16 cellular contexts compared by ENCODE assay signal in the genomic region with DNA sequence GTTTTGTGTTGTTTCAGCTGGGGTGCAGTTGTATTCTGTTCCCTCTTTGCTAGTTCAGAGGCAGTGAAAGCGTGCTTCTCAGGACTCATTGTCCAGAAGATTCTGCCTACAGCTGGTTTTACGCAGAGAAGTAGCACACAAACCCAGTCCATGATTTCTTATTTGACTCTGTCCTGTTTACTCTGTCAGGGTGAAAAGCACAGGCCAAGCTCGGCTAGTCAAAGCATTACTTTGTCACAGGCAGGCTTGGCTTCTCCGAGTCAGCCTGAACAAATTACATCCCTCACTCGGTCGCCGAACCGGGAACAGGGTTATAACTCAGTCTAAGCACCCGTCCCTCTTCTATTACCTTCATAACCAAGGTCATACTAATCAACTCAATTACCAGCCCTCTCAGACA.
DNase-seq lines count a peak whose midpoint lies in the region; ATAC-seq, FAIRE-seq and TF ChIP-seq lines count a peak whose summit lies in the region.
"Had no signal": no experiment of that assay in that cellular context is flagged by ENCODE, and none has a peak within 500 bp of the region (broad histone marks: within the 10 kb centered on the region; RNA-seq: fewer than 3 reads in every experiment).

No MANE protein-coding gene starts in this region.

- H3K4me2 ChIP-seq in DND-41 (ENCODE audit: insufficient read depth, low read length) = no peak overlapping the region
- no peak overlapping the region for H3K4me2 ChIP-seq in H1 (ENCODE audit: insufficient read depth in 1 of 2, low read depth in 2 of 2, low read length in 2 of 2)
- no peak overlapping the region for H3K4me2 ChIP-seq in neural progenitor cell

- no peak overlapping the region for H3K14ac ChIP-seq in H1 (ENCODE audit: insufficient read length)

- H3K9me3 Mint-ChIP-seq in neural progenitor cell = peaks cover 12% of the 10 kb centered on the region
- H3K9me3 Mint-ChIP-seq: CD4-positive, alpha-beta T cell had no signal

- H3K23me2 ChIP-seq in H1 (ENCODE audit: low read depth, low read length) = no peaks in the 10 kb centered on the region; the same call in 1 of the 2 replicates

- no peaks in the 10 kb centered on the region for H3K27me3 Mint-ChIP-seq in neural progenitor cell (ENCODE audit: insufficient read depth, low read depth)
- H3K27me3 Mint-ChIP-seq: CD4-positive, alpha-beta T cell had no signal

- H2AK5ac ChIP-seq in H1 (ENCODE audit: low read depth, low read length) = no peak overlapping the region

- POLR2A ChIA-PET in H1 (lab: Charles Lee; ENCODE audit: partially characterized antibody) = no interaction called here

- TF ChIP-seq CTCF in DND-41 (IDR thresholded peaks at IDR 0.05; ENCODE audit: borderline replicate concordance, extremely low read depth, low read length, poor library complexity, severe bottlenecking) = no peak
- no peak for TF ChIP-seq CTCF in H1 (IDR thresholded peaks at IDR 0.05; ENCODE audit: control extremely low read depth in 1 of 3, insufficient read depth in 1 of 3, low read depth in 1 of 3, low read length in 3 of 3)
- TF ChIP-seq CTCF in neural progenitor cell (IDR thresholded peaks at IDR 0.05) = no peak

- H2BK20ac ChIP-seq in H1 (ENCODE audit: low read length) = peak overlapping the region; percentile 10; the same call in 1 of the 2 replicates

- H4K91ac ChIP-seq in H1 (replicated peaks; ENCODE audit: insufficient read length, low read length) = no peak overlapping the region

- H4K8ac ChIP-seq in H1 (ENCODE audit: extremely low read depth, insufficient read depth, low read length) = no peak overlapping the region

- H3K4me1 Mint-ChIP-seq in neural progenitor cell = peaks cover 34% of the 10 kb centered on the region

- H4K20me1 ChIP-seq in DND-41 (ENCODE audit: insufficient read depth, low read length) (no peaks in the 10 kb centered on the region), H1 (replicated peaks in 1 of 2; ENCODE audit: control insufficient read depth in 1 of 2, insufficient read depth in 2 of 2, low read length in 2 of 2) (no peaks in the 10 kb centered on the region), neural progenitor cell (ENCODE audit: low read depth) (no peaks in the 10 kb centered on the region)

- no peak overlapping the region for H3K18ac ChIP-seq in H1 (ENCODE audit: extremely low read depth, low read length)

- H3K9ac ChIP-seq in DND-41 (ENCODE audit: low read depth, low read length) (no peak overlapping the region), H1 (replicated peaks in 1 of 4; ENCODE audit: extremely low read depth in 1 of 4, low read depth in 3 of 4, low read length in 3 of 4) (no peak overlapping the region), neural progenitor cell (no peak overlapping the region), stomach smooth muscle (ENCODE audit: low read length in 2 of 2) (no peak overlapping the region)

- H3K36me3 ChIP-seq in DND-41 (ENCODE audit: insufficient read depth, low read length) (no peaks in the 10 kb centered on the region), H1 (ENCODE audit: control insufficient read depth in 2 of 4, insufficient read depth in 4 of 4, low read length in 3 of 4) (no peaks in the 10 kb centered on the region), neural progenitor cell (no peaks in the 10 kb centered on the region), stomach smooth muscle (ENCODE audit: control insufficient read depth in 2 of 2, insufficient read depth in 2 of 2, low read length in 2 of 2) (no peaks in the 10 kb centered on the region)
- H3K36me3 ChIP-seq: HAP-1, Peyer's patch had no signal

- no peak overlapping the region for H3K4ac ChIP-seq in H1 (replicated peaks; ENCODE audit: insufficient read length, low read depth, low read length)

- H4K5ac ChIP-seq in H1 (ENCODE audit: insufficient read length, low read depth, low read length) = no peak overlapping the region

- H2BK5ac ChIP-seq in H1 (ENCODE audit: low read depth, low read length) = no peak overlapping the region

- ATAC-seq in DND-41 (ENCODE audit: insufficient read depth, low read depth) = no peak
- ATAC-seq: Right ventricle myocardium inferior had no signal

- H2BK12ac ChIP-seq in H1 (ENCODE audit: low read depth, low read length) = no peak overlapping the region

- CTCF ChIA-PET in H1 (lab: Charles Lee; ENCODE audit: partially characterized antibody) = no interaction called here

- no peak for TF ChIP-seq POLR2A in H1 (IDR thresholded peaks at IDR 0.05; ENCODE audit: control extremely low read depth in 1 of 2, low read depth in 2 of 2, low read length in 2 of 2)

- no peak overlapping the region for H2BK15ac ChIP-seq in H1 (ENCODE audit: low read length)

- H3K4me1 ChIP-seq in DND-41 (ENCODE audit: insufficient read depth, low read length) (peaks cover 54% of the 10 kb centered on the region), H1 (replicated peaks in 1 of 4; ENCODE audit: control insufficient read depth in 3 of 4, insufficient read depth in 4 of 4, low read length in 3 of 4) (peaks cover 6 to 17% (median 8%) of the 10 kb centered on the region in 4 experiments; a peak in 6 of 7 replicates), neural progenitor cell (peaks cover 32% of the 10 kb centered on the region), stomach smooth muscle (ENCODE audit: control insufficient read depth, insufficient read depth, low read length) (peaks cover 13% of the 10 kb centered on the region)
- H3K4me1 ChIP-seq: HAP-1 had no signal

- WGBS in H1 (ENCODE audit: extremely low coverage in 1 of 2, insufficient coverage in 1 of 2, insufficient read length in 1 of 2, insufficient replicate concordance in 2 of 2, low coverage in 1 of 2, low lambda C conversion rate in 2 of 2, missing lambda C conversion rate in 1 of 2), 2 experiments = 87% methylated on average over 9 of the region's 9 CpGs; no CpG with 5 or more reads in 1 of the 2 experiments

- no peak overlapping the region for H3K56ac ChIP-seq in H1 (replicated peaks; ENCODE audit: insufficient read length, low read depth, low read length)

- H3K27ac Mint-ChIP-seq in neural progenitor cell = peak overlapping the region; percentile 35
- H3K27ac Mint-ChIP-seq: CD4-positive, alpha-beta T cell; IgD-negative memory B cell had no signal

- no peak for TF ChIP-seq RAD21 in H1 (IDR thresholded peaks at IDR 0.05 in 1 of 2, conservative IDR thresholded peaks at IDR 0.05 in 1 of 2; ENCODE audit: low read depth in 2 of 2, low read length in 2 of 2)

- no peaks in the 10 kb centered on the region for H3K79me1 ChIP-seq in H1 (ENCODE audit: low read depth, low read length)

- no peak for TF ChIP-seq EP300 in H1 (IDR thresholded peaks at IDR 0.05; ENCODE audit: borderline replicate concordance in 1 of 2, low read depth in 2 of 2, low read length in 2 of 2)

- H3K4me3 ChIP-seq in DND-41 (ENCODE audit: low read depth in 1 of 2, low read length in 2 of 2) = no peak overlapping the region
- H3K4me3 ChIP-seq in H1 (ENCODE audit: extremely low read depth in 1 of 4, insufficient read depth in 2 of 4, low read depth in 3 of 4, low read length in 4 of 4) = no peak overlapping the region
- H3K4me3 ChIP-seq in neural progenitor cell = no peak overlapping the region
- peak overlapping the region in 1 of 2 donors; percentile 3 for H3K4me3 ChIP-seq in stomach smooth muscle (ENCODE audit: low read length in 2 of 2)
- H3K4me3 ChIP-seq: HAP-1, Peyer's patch, SK-N-MC had no signal

- H3K27ac ChIP-seq in DND-41 (ENCODE audit: low read length) (peak overlapping the region; percentile 76; the same call in 1 of the 2 replicates), H1 (ENCODE audit: low read depth, low read length) (no peak overlapping the region), neural progenitor cell (no peak overlapping the region), stomach smooth muscle (ENCODE audit: low read length) (peak overlapping the region; percentile 53)
- H3K27ac ChIP-seq: SK-N-MC had no signal

- no peak for FAIRE-seq in H1 (lab: Jason Lieb, UNC)

- no peak overlapping the region for H3K4me3 Mint-ChIP-seq in neural progenitor cell
- H3K4me3 Mint-ChIP-seq: CD4-positive, alpha-beta T cell had no signal

- DNase-seq in DND-41 (no peak), H1 (ENCODE audit: low read depth in 1 of 2, low spot score in 2 of 2) (no peak), neural progenitor cell (ENCODE audit: low spot score) (no peak), DMS79 (lab: John Stamatoyannopoulos, UW) (no peak), NCI-H1417 treated with DMSO at 0.1 percent for 48 hours (lab: John Stamatoyannopoulos, UW) (no peak), NK-92 (lab: John Stamatoyannopoulos, UW; ENCODE audit: unreplicated experiment) (no peak)
- DNase-seq: CD4-positive, alpha-beta T cell; NCI-H1105; NCI-H187; NCI-H82; Peyer's patch had no signal

- H3K9me3 ChIP-seq in DND-41 (ENCODE audit: insufficient read depth, low read length, severe bottlenecking) (peaks cover 3% of the 10 kb centered on the region), H1 (ENCODE audit: insufficient read depth in 2 of 2, low read depth in 1 of 2, low read length in 1 of 2) (peaks cover 6 to 7% of the 10 kb centered on the region in 2 experiments; a peak in 2 of 4 replicates), neural progenitor cell (ENCODE audit: low read depth) (no peaks in the 10 kb centered on the region), stomach smooth muscle (ENCODE audit: control insufficient read depth in 2 of 2, low read length in 2 of 2) (peaks cover 3 to 8% of the 10 kb centered on the region in 2 donors)
- H3K9me3 ChIP-seq: HAP-1, Peyer's patch had no signal

- peaks cover 1% of the 10 kb centered on the region for H3K36me3 Mint-ChIP-seq in neural progenitor cell
- H3K36me3 Mint-ChIP-seq: IgD-negative memory B cell had no signal

- H3K23ac ChIP-seq in H1 (ENCODE audit: insufficient read length) = no peak overlapping the region

- H3F3A ChIP-seq in neural progenitor cell (ENCODE audit: low read depth) = peaks cover 19% of the 10 kb centered on the region

- H2BK120ac ChIP-seq in H1 (replicated peaks; ENCODE audit: low read depth, low read length) = no peak overlapping the region

- H3K79me2 ChIP-seq in DND-41 (ENCODE audit: insufficient read depth, low read length) = no peaks in the 10 kb centered on the region
- H3K79me2 ChIP-seq in H1 (ENCODE audit: control insufficient read depth in 1 of 2, insufficient read depth in 2 of 2, low read length in 2 of 2) = no peaks in the 10 kb centered on the region
- no peaks in the 10 kb centered on the region for H3K79me2 ChIP-seq in neural progenitor cell (ENCODE audit: low read depth)

- H2AFZ ChIP-seq in DND-41 (ENCODE audit: low read depth, low read length) = no peak overlapping the region
- no peak overlapping the region for H2AFZ ChIP-seq in H1 (ENCODE audit: low read length)
- H2AFZ ChIP-seq in neural progenitor cell (replicated peaks) = no peak overlapping the region

- H3K27me3 ChIP-seq in DND-41 (ENCODE audit: insufficient read depth, low read length, poor library complexity) (no peaks in the 10 kb centered on the region), H1 (replicated peaks in 1 of 4; ENCODE audit: control insufficient read depth in 3 of 4, extremely low read depth in 1 of 4, insufficient read depth in 3 of 4, low read length in 3 of 4) (no peaks in the 10 kb centered on the region), neural progenitor cell (no peaks in the 10 kb centered on the region), stomach smooth muscle (ENCODE audit: control insufficient read depth in 1 of 2, insufficient read depth in 2 of 2, low read length in 2 of 2) (no peaks in the 10 kb centered on the region)
- H3K27me3 ChIP-seq: Peyer's patch had no signal

Comparison
In these comparisons a context has a peak if more than half of its experiments do, and no peak if none do; other contexts are left out.
1. H3K27ac ChIP-seq: peak in DND-41 (single experiment) and stomach smooth muscle (single experiment); none in H1 (single experiment) and neural progenitor cell (single experiment).